Comparison of ENCODE assay signal across 1 cellular context in genomic region chr3:172140499-172141391, GRCh38.
TF ChIP-seq lines count a peak whose summit lies in the region.

No MANE protein-coding gene starts in this region.

TF ChIP-seq in HepG2, 621 proteins besides CTCF, POLR2A, EP300 and RAD21 (continued from another document and continues in another):
- TF ChIP-seq ZNF280D (CRISPR knock-in tag; IDR thresholded peaks at IDR 0.05) (peak; percentile 43; the same call in 1 of the 2 replicates), MTA1 (CRISPR knock-in tag; IDR thresholded peaks at IDR 0.05; ENCODE audit: borderline replicate concordance) (peak; percentile 55; the same call in 1 of the 2 replicates), ATM (IDR thresholded peaks at IDR 0.05; ENCODE audit: borderline replicate concordance) (peak; percentile 95; the same call in 1 of the 2 replicates), NAIF1 (CRISPR knock-in tag; IDR thresholded peaks at IDR 0.05; ENCODE audit: borderline replicate concordance) (peak; percentile 31; the same call in 1 of the 2 replicates), KLF9 (CRISPR knock-in tag; IDR thresholded peaks at IDR 0.05; ENCODE audit: low read depth) (no peak; the same call in 1 of the 2 replicates), ZNF414 (CRISPR knock-in tag; IDR thresholded peaks at IDR 0.05) (no peak; the same call in 1 of the 2 replicates), MIXL1 (CRISPR knock-in tag; IDR thresholded peaks at IDR 0.05) (peak; percentile 88), REXO4 (CRISPR knock-in tag; IDR thresholded peaks at IDR 0.05; ENCODE audit: borderline replicate concordance) (no peak), IKZF4 (CRISPR knock-in tag; IDR thresholded peaks at IDR 0.05; ENCODE audit: borderline replicate concordance, low read depth, not compliant biosample characterization) (no peak), PHF21A (CRISPR knock-in tag; IDR thresholded peaks at IDR 0.05) (peak; percentile 98), RARG (CRISPR knock-in tag; IDR thresholded peaks at IDR 0.05; ENCODE audit: low read depth) (no peak), ZNF839 (CRISPR knock-in tag; IDR thresholded peaks at IDR 0.05; ENCODE audit: borderline replicate concordance) (no peak), U2AF1 (optimal IDR thresholded peaks at IDR 0.05; ENCODE audit: low read depth, low read length) (no peak), TBX3 (IDR thresholded peaks at IDR 0.05; ENCODE audit: borderline replicate concordance) (peak; percentile 53; the same call in 1 of the 2 replicates), IRF9 (CRISPR knock-in tag; IDR thresholded peaks at IDR 0.05; ENCODE audit: borderline replicate concordance) (0 out of 2 replicates have a peak, but pooled peaks have one; percentile 69), HNRNPK (IDR thresholded peaks at IDR 0.05; ENCODE audit: low read depth, low read length, poor library complexity, severe bottlenecking) (no peak), ZFP36 (IDR thresholded peaks at IDR 0.05; ENCODE audit: borderline replicate concordance, low read depth, low read length, partially characterized antibody) (no peak), ZC3H4 (CRISPR knock-in tag; IDR thresholded peaks at IDR 0.05; ENCODE audit: borderline replicate concordance) (no peak), MLLT10 (CRISPR knock-in tag; IDR thresholded peaks at IDR 0.05) (no peak), DPF2 (CRISPR knock-in tag; IDR thresholded peaks at IDR 0.05; ENCODE audit: borderline replicate concordance, low read depth) (peak; percentile 90), TSC22D2 (CRISPR knock-in tag; IDR thresholded peaks at IDR 0.05; ENCODE audit: borderline replicate concordance) (0 out of 2 replicates have a peak, but pooled peaks have one; percentile 67), SNRNP70 (IDR thresholded peaks at IDR 0.05; ENCODE audit: low read depth, low read length) (no peak), MATR3 (CRISPR knock-in tag; IDR thresholded peaks at IDR 0.05) (no peak), ZNF784 (CRISPR knock-in tag; IDR thresholded peaks at IDR 0.05; ENCODE audit: borderline replicate concordance) (peak; percentile 84; the same call in 1 of the 2 replicates), ZNF674 (CRISPR knock-in tag; IDR thresholded peaks at IDR 0.05; ENCODE audit: low read depth) (no peak), SMC3 (IDR thresholded peaks at IDR 0.05; ENCODE audit: low read length) (peak; percentile 66), SRSF9 (IDR thresholded peaks at IDR 0.05; ENCODE audit: borderline replicate concordance, insufficient read depth, low read depth, low read length, poor library complexity, severe bottlenecking) (no peak), MAFG (CRISPR knock-in tag; IDR thresholded peaks at IDR 0.05) (no peak), ZNF709 (CRISPR knock-in tag; IDR thresholded peaks at IDR 0.05) (peak; percentile 60; the same call in 1 of the 2 replicates), HOXA3 (CRISPR knock-in tag; IDR thresholded peaks at IDR 0.05) (peak; percentile 92), CEBPB (IDR thresholded peaks at IDR 0.05; ENCODE audit: borderline replicate concordance, low read depth, low read length) (peak; percentile 99), MYC (CRISPR knock-in tag; IDR thresholded peaks at IDR 0.05; ENCODE audit: borderline replicate concordance) (peak; percentile 63), PCBP2 (optimal IDR thresholded peaks at IDR 0.05; ENCODE audit: low read depth, low read length, poor library complexity, severe bottlenecking) (no peak), CHD4 (IDR thresholded peaks at IDR 0.05; ENCODE audit: borderline replicate concordance, low read length) (0 out of 2 replicates have a peak, but pooled peaks have one; percentile 37), SPEN (CRISPR knock-in tag; IDR thresholded peaks at IDR 0.05; ENCODE audit: low read depth) (peak; percentile 83; the same call in 1 of the 2 replicates), ZNF547 (CRISPR knock-in tag; IDR thresholded peaks at IDR 0.05) (peak; percentile 80; the same call in 1 of the 2 replicates), ZSCAN29 (CRISPR knock-in tag; conservative IDR thresholded peaks at IDR 0.05) (peak; percentile 77), YY1 (IDR thresholded peaks at IDR 0.05; ENCODE audit: insufficient read depth, insufficient replicate concordance, low read depth, low read length) (peak; percentile 62), HMG20B (CRISPR knock-in tag; conservative IDR thresholded peaks at IDR 0.05) (peak; percentile 96), HNF4G (IDR thresholded peaks at IDR 0.05; ENCODE audit: borderline replicate concordance, low read depth, low read length) (peak; percentile 96), HNF4G (CRISPR knock-in tag; IDR thresholded peaks at IDR 0.05; ENCODE audit: borderline replicate concordance, low read depth) (peak; percentile 83), ZBTB38 (CRISPR knock-in tag; IDR thresholded peaks at IDR 0.05) (peak; percentile 78; the same call in 1 of the 2 replicates), CREM (IDR thresholded peaks at IDR 0.05) (peak; percentile 94), CREM (CRISPR knock-in tag; IDR thresholded peaks at IDR 0.05) (no peak), ZNF616 (CRISPR knock-in tag; IDR thresholded peaks at IDR 0.05; ENCODE audit: low read depth) (no peak), IRX3 (CRISPR knock-in tag; IDR thresholded peaks at IDR 0.05; ENCODE audit: borderline replicate concordance, low read depth) (no peak), KMT2B (CRISPR knock-in tag; IDR thresholded peaks at IDR 0.05) (no peak)
- TF ChIP-seq, protein P1, sequence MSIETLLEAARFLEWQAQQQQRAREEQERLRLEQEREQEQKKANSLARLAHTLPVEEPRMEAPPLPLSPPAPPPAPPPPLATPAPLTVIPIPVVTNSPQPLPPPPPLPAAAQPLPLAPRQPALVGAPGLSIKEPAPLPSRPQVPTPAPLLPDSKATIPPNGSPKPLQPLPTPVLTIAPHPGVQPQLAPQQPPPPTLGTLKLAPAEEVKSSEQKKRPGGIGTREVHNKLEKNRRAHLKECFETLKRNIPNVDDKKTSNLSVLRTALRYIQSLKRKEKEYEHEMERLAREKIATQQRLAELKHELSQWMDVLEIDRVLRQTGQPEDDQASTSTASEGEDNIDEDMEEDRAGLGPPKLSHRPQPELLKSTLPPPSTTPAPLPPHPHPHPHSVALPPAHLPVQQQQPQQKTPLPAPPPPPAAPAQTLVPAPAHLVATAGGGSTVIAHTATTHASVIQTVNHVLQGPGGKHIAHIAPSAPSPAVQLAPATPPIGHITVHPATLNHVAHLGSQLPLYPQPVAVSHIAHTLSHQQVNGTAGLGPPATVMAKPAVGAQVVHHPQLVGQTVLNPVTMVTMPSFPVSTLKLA (IDR thresholded peaks at IDR 0.05), result peak; percentile 60
- TF ChIP-seq, protein P2, sequence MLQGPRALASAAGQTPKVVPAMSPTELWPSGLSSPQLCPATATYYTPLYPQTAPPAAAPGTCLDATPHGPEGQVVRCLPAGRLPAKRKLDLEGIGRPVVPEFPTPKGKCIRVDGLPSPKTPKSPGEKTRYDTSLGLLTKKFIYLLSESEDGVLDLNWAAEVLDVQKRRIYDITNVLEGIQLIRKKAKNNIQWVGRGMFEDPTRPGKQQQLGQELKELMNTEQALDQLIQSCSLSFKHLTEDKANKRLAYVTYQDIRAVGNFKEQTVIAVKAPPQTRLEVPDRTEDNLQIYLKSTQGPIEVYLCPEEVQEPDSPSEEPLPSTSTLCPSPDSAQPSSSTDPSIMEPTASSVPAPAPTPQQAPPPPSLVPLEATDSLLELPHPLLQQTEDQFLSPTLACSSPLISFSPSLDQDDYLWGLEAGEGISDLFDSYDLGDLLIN (CRISPR knock-in tag; IDR thresholded peaks at IDR 0.05; ENCODE audit: borderline replicate concordance), result no peak
- TF ChIP-seq, protein P3, sequence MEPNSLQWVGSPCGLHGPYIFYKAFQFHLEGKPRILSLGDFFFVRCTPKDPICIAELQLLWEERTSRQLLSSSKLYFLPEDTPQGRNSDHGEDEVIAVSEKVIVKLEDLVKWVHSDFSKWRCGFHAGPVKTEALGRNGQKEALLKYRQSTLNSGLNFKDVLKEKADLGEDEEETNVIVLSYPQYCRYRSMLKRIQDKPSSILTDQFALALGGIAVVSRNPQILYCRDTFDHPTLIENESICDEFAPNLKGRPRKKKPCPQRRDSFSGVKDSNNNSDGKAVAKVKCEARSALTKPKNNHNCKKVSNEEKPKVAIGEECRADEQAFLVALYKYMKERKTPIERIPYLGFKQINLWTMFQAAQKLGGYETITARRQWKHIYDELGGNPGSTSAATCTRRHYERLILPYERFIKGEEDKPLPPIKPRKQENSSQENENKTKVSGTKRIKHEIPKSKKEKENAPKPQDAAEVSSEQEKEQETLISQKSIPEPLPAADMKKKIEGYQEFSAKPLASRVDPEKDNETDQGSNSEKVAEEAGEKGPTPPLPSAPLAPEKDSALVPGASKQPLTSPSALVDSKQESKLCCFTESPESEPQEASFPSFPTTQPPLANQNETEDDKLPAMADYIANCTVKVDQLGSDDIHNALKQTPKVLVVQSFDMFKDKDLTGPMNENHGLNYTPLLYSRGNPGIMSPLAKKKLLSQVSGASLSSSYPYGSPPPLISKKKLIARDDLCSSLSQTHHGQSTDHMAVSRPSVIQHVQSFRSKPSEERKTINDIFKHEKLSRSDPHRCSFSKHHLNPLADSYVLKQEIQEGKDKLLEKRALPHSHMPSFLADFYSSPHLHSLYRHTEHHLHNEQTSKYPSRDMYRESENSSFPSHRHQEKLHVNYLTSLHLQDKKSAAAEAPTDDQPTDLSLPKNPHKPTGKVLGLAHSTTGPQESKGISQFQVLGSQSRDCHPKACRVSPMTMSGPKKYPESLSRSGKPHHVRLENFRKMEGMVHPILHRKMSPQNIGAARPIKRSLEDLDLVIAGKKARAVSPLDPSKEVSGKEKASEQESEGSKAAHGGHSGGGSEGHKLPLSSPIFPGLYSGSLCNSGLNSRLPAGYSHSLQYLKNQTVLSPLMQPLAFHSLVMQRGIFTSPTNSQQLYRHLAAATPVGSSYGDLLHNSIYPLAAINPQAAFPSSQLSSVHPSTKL (CRISPR knock-in tag; IDR thresholded peaks at IDR 0.05), result peak; percentile 99
- TF ChIP-seq, protein P4, sequence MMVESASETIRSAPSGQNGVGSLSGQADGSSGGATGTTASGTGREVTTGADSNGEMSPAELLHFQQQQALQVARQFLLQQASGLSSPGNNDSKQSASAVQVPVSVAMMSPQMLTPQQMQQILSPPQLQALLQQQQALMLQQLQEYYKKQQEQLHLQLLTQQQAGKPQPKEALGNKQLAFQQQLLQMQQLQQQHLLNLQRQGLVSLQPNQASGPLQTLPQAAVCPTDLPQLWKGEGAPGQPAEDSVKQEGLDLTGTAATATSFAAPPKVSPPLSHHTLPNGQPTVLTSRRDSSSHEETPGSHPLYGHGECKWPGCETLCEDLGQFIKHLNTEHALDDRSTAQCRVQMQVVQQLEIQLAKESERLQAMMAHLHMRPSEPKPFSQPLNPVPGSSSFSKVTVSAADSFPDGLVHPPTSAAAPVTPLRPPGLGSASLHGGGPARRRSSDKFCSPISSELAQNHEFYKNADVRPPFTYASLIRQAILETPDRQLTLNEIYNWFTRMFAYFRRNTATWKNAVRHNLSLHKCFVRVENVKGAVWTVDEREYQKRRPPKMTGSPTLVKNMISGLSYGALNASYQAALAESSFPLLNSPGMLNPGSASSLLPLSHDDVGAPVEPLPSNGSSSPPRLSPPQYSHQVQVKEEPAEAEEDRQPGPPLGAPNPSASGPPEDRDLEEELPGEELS (CRISPR knock-in tag; IDR thresholded peaks at IDR 0.05), result peak; percentile 93
- TF ChIP-seq, protein P5, sequence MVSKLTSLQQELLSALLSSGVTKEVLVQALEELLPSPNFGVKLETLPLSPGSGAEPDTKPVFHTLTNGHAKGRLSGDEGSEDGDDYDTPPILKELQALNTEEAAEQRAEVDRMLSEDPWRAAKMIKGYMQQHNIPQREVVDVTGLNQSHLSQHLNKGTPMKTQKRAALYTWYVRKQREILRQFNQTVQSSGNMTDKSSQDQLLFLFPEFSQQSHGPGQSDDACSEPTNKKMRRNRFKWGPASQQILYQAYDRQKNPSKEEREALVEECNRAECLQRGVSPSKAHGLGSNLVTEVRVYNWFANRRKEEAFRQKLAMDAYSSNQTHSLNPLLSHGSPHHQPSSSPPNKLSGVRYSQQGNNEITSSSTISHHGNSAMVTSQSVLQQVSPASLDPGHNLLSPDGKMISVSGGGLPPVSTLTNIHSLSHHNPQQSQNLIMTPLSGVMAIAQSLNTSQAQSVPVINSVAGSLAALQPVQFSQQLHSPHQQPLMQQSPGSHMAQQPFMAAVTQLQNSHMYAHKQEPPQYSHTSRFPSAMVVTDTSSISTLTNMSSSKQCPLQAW (CRISPR knock-in tag; IDR thresholded peaks at IDR 0.05), result peak; percentile 92
